Comparison of ENCODE assay signal across 8 cellular contexts in the genomic region with DNA sequence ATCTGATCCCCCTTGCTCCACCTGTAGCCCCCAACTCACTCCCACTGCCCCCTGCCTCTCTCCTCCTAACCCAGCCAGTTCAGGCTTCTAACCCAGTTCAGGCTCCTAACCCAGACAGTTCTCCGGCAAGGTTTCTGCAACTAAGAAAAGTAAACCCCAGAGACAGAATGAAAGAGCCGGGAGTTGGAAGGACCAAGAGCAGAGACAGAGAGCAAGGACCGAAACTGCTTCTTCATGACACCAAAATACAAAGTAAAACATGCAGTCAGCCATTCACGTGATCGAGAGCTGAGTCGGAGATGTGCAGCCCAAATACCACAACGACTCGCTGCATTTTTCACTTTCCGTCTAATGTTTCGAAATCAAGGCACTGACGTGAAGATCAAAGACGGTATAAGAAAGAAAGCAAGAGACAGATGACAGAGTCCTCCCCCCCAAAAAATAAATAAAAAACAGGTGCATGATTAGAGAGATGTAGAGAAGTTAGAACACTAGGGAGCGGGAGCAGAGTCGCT. TPM values are rescaled to one million over a fixed set of nuclear protein-coding genes. Genes with fewer than 3 reads are reported as not detected.
DNase-seq lines count a peak whose midpoint lies in the region; ATAC-seq lines count a peak whose summit lies in the region.

No MANE protein-coding gene starts in this region.

- peak overlapping the region; percentile 96 for H3K4me3 Mint-ChIP-seq in activated CD8-positive, alpha-beta memory T cell treated with anti-CD3 and anti-CD28 coated beads, Interleukin-2, amount 10 ng/mL, durations not matched to agents 7 days and 5 days
- peak overlapping the region; percentile 90 to 96 (median 93) for H3K4me3 Mint-ChIP-seq in immature natural killer cell
- peak overlapping the region; percentile 89 for H3K4me3 Mint-ChIP-seq in stimulated activated memory B cell treated with anti-CD40 and anti-IgM and Interleukin-4, amounts not matched to agents 10 μg/mL and 1 μg/mL and 100 μg/mL, for 72 hours

- DNase-seq in NK-92 treated with Interleukin-12 subunit alpha and Interleukin-12 subunit beta, amount 100 ng/mL, for 24 hours (lab: John Stamatoyannopoulos, UW) = peak; percentile 56
- DNase-seq in NK-92 (lab: John Stamatoyannopoulos, UW; ENCODE audit: unreplicated experiment) (no peak), immature natural killer cell (peak; percentile 74 to 82 (median 75)), DMS 273 treated with DMSO at 0.1 percent for 48 hours (lab: John Stamatoyannopoulos, UW) (no peak), epidermal melanocyte (ENCODE audit: insufficient read length, low spot score) (no peak)
- peak; percentile 84 for DNase-seq in activated CD8-positive, alpha-beta memory T cell treated with anti-CD3 and anti-CD28 coated beads, Interleukin-2, amount 10 ng/mL, durations not matched to agents 7 days and 5 days

- no peaks in the 10 kb centered on the region for H3K27me3 Mint-ChIP-seq in activated CD8-positive, alpha-beta memory T cell treated with anti-CD3 and anti-CD28 coated beads, Interleukin-2, amount 10 ng/mL, durations not matched to agents 7 days and 5 days
- H3K27me3 Mint-ChIP-seq in immature natural killer cell (ENCODE audit: low read depth in 3 of 3) = peaks cover 10 to 33% (median 31%) of the 10 kb centered on the region in 3 donors
- H3K27me3 Mint-ChIP-seq in stimulated activated memory B cell treated with anti-CD40 and anti-IgM and Interleukin-4, amounts not matched to agents 10 μg/mL and 1 μg/mL and 100 μg/mL, for 72 hours = no peaks in the 10 kb centered on the region

- peak; percentile 41 for ATAC-seq in HG03460 (IDR thresholded peaks at IDR 0.05; ENCODE audit: unreplicated experiment)
- peak; percentile 34 for ATAC-seq in activated CD8-positive, alpha-beta memory T cell treated with anti-CD3 and anti-CD28 coated beads, Interleukin-2, amount 10 ng/mL, durations not matched to agents 7 days and 5 days
- peak; percentile 58 for ATAC-seq in stimulated activated memory B cell treated with anti-CD40 and anti-IgM and Interleukin-4, amounts not matched to agents 10 μg/mL and 1 μg/mL and 100 μg/mL, for 72 hours

- H3K4me1 Mint-ChIP-seq in activated CD8-positive, alpha-beta memory T cell treated with anti-CD3 and anti-CD28 coated beads, Interleukin-2, amount 10 ng/mL, durations not matched to agents 7 days and 5 days = peaks cover 70% of the 10 kb centered on the region
- peaks cover 83 to 90% of the 10 kb centered on the region in 2 donors for H3K4me1 Mint-ChIP-seq in immature natural killer cell
- peaks cover 74% of the 10 kb centered on the region for H3K4me1 Mint-ChIP-seq in stimulated activated memory B cell treated with anti-CD40 and anti-IgM and Interleukin-4, amounts not matched to agents 10 μg/mL and 1 μg/mL and 100 μg/mL, for 72 hours

- CTCF ChIA-PET in activated CD8-positive, alpha-beta memory T cell treated with anti-CD3 and anti-CD28 coated beads, Interleukin-2, amount 10 ng/mL, durations not matched to agents 7 days and 5 days (lab: Charles Lee) = interaction anchor here (0.6 to 39.2 kb wide), 17 partner anchors 8 to 179 kb away, joined by 3 to 459 read pairs (median 4); no protein-coding TSS in a partner anchor

- peak overlapping the region; percentile 97 for H3K27ac Mint-ChIP-seq in activated CD8-positive, alpha-beta memory T cell treated with anti-CD3 and anti-CD28 coated beads, Interleukin-2, amount 10 ng/mL, durations not matched to agents 7 days and 5 days
- H3K27ac Mint-ChIP-seq in immature natural killer cell = peak overlapping the region; percentile 89 to 96 (median 94)
- peak overlapping the region; percentile 97 for H3K27ac Mint-ChIP-seq in stimulated activated memory B cell treated with anti-CD40 and anti-IgM and Interleukin-4, amounts not matched to agents 10 μg/mL and 1 μg/mL and 100 μg/mL, for 72 hours

- no peaks in the 10 kb centered on the region for H3K9me3 Mint-ChIP-seq in activated CD8-positive, alpha-beta memory T cell treated with anti-CD3 and anti-CD28 coated beads, Interleukin-2, amount 10 ng/mL, durations not matched to agents 7 days and 5 days (ENCODE audit: low read depth)
- no peaks in the 10 kb centered on the region for H3K9me3 Mint-ChIP-seq in immature natural killer cell
- H3K9me3 Mint-ChIP-seq in stimulated activated memory B cell treated with anti-CD40 and anti-IgM and Interleukin-4, amounts not matched to agents 10 μg/mL and 1 μg/mL and 100 μg/mL, for 72 hours = no peaks in the 10 kb centered on the region

- peaks cover 76% of the 10 kb centered on the region for H3K36me3 Mint-ChIP-seq in activated CD8-positive, alpha-beta memory T cell treated with anti-CD3 and anti-CD28 coated beads, Interleukin-2, amount 10 ng/mL, durations not matched to agents 7 days and 5 days
- peaks cover 38 to 52% (median 40%) of the 10 kb centered on the region in 3 donors for H3K36me3 Mint-ChIP-seq in immature natural killer cell
- peaks cover 72% of the 10 kb centered on the region for H3K36me3 Mint-ChIP-seq in stimulated activated memory B cell treated with anti-CD40 and anti-IgM and Interleukin-4, amounts not matched to agents 10 μg/mL and 1 μg/mL and 100 μg/mL, for 72 hours

RNA-seq across cellular contexts. Expression of a gene that starts 0.8 kb away (rescaled TPM):
- total RNA-seq in activated CD8-positive, alpha-beta memory T cell treated with anti-CD3 and anti-CD28 coated beads, Interleukin-2, amount 10 ng/mL, durations not matched to agents 7 days and 5 days = 100 to 1,000 TPM; 247 to 260 TPM
- polyA plus RNA-seq in immature natural killer cell = 100 to 1,000 TPM; 215 to 460 (median 264) TPM

RNA-seq across cellular contexts. Expression of a gene that starts 57.8 kb away (rescaled TPM):
- 1 to 10 TPM; 1.7 to 2.0 TPM for total RNA-seq in activated CD8-positive, alpha-beta memory T cell treated with anti-CD3 and anti-CD28 coated beads, Interleukin-2, amount 10 ng/mL, durations not matched to agents 7 days and 5 days
- under 1 TPM in 2 of 3 donors, not detected in 1; 0.20 to 0.31 TPM for polyA plus RNA-seq in immature natural killer cell

Comparison
In these comparisons a context has a peak if more than half of its experiments do, and no peak if none do; other contexts are left out.
1. DNase-seq: peak in NK-92 treated with Interleukin-12 subunit alpha and Interleukin-12 subunit beta, amount 100 ng/mL, for 24 hours (single experiment), activated CD8-positive, alpha-beta memory T cell treated with anti-CD3 and anti-CD28 coated beads, Interleukin-2, amount 10 ng/mL, durations not matched to agents 7 days and 5 days (single experiment) and immature natural killer cell (3 of 3); none in NK-92 (single experiment), DMS 273 treated with DMSO at 0.1 percent for 48 hours (single experiment) and epidermal melanocyte (single experiment).
2. Peak in every context shown above with its lines, with median percentiles within 50 percentile points of each other: ATAC-seq, H3K27ac Mint-ChIP-seq and H3K4me3 Mint-ChIP-seq.